ENCODE assay signal across 20 cellular contexts in genomic region chr1:110643886-110644285, GRCh38. TPM values are rescaled to one million over a fixed set of nuclear protein-coding genes. Genes with fewer than 3 reads are reported as not detected.
DNase-seq lines count a peak whose midpoint lies in the region; ATAC-seq and TF ChIP-seq lines count a peak whose summit lies in the region.
"Had no signal": no experiment of that assay in that cellular context is flagged by ENCODE, and none has a peak within 500 bp of the region (broad histone marks: within the 10 kb centered on the region; RNA-seq: fewer than 3 reads in every experiment).

No MANE protein-coding gene starts in this region.

- TF ChIP-seq CTCF in upper lobe of right lung (IDR thresholded peaks at IDR 0.05), result no peak
- TF ChIP-seq CTCF in endothelial cell (IDR thresholded peaks at IDR 0.05; ENCODE audit: unreplicated experiment), result no peak
- no peak for TF ChIP-seq CTCF in GM13977 (IDR thresholded peaks at IDR 0.05; ENCODE audit: extremely low read depth, insufficient read depth, missing control alignments)

- no peaks in the 10 kb centered on the region for H3K36me3 Mint-ChIP-seq in activated naive CD8-positive, alpha-beta T cell treated with anti-CD3 and anti-CD28 coated beads, Interleukin-2, amount 50 U/mL, for 24 hours (ENCODE audit: low read depth)
- peaks cover 7% of the 10 kb centered on the region for H3K36me3 Mint-ChIP-seq in activated naive CD8-positive, alpha-beta T cell treated with anti-CD3 and anti-CD28 coated beads for 36 hours
- peaks cover 6% of the 10 kb centered on the region for H3K36me3 Mint-ChIP-seq in dendritic cell treated with granulocyte-macrophage colony-stimulating factor and Interleukin-4, amounts not matched to agents 40 ng/mL and 50 ng/mL, for 4 days (ENCODE audit: low read depth)
- H3K36me3 Mint-ChIP-seq in endothelial cell (ENCODE audit: low read depth, unreplicated experiment), result no peaks in the 10 kb centered on the region

- H3K4me3 Mint-ChIP-seq in activated naive CD8-positive, alpha-beta T cell treated with anti-CD3 and anti-CD28 coated beads, Interleukin-2, amount 50 U/mL, for 24 hours, result no peak overlapping the region
- no peak overlapping the region for H3K4me3 Mint-ChIP-seq in activated naive CD8-positive, alpha-beta T cell treated with anti-CD3 and anti-CD28 coated beads for 36 hours
- H3K4me3 Mint-ChIP-seq in dendritic cell treated with granulocyte-macrophage colony-stimulating factor and Interleukin-4, amounts not matched to agents 40 ng/mL and 50 ng/mL, for 4 days, result peak overlapping the region; percentile 25
- H3K4me3 Mint-ChIP-seq in endothelial cell (ENCODE audit: unreplicated experiment), result no peak overlapping the region
- H3K4me3 Mint-ChIP-seq: stimulated activated naive CD8-positive, alpha-beta T cell treated with anti-CD3 and anti-CD28 coated beads, Interleukin-15, Interleukin-2, amounts not matched to agents 100 ng/mL and 50 ng/mL, for 24 hours had no signal

- in situ Hi-C loops in GM13977 (cut with MboI; ENCODE audit: low pct_unique_long_range_greater_than_20kb, low sequenced_read_pairs, unreplicated experiment), result no loop called here

- no peak overlapping the region for H3K27ac ChIP-seq in upper lobe of right lung
- H3K27ac ChIP-seq: Peyer's patch had no signal

- H3K4me1 Mint-ChIP-seq in activated naive CD8-positive, alpha-beta T cell treated with anti-CD3 and anti-CD28 coated beads, Interleukin-2, amount 50 U/mL, for 24 hours, result peaks cover 55% of the 10 kb centered on the region
- H3K4me1 Mint-ChIP-seq in activated naive CD8-positive, alpha-beta T cell treated with anti-CD3 and anti-CD28 coated beads for 36 hours, result peaks cover 54% of the 10 kb centered on the region
- peaks cover 47% of the 10 kb centered on the region for H3K4me1 Mint-ChIP-seq in dendritic cell treated with granulocyte-macrophage colony-stimulating factor and Interleukin-4, amounts not matched to agents 40 ng/mL and 50 ng/mL, for 4 days (ENCODE audit: low read depth)
- H3K4me1 Mint-ChIP-seq in endothelial cell (ENCODE audit: unreplicated experiment), result peaks cover 10% of the 10 kb centered on the region

- H3K9me3 Mint-ChIP-seq in activated naive CD8-positive, alpha-beta T cell treated with anti-CD3 and anti-CD28 coated beads, Interleukin-2, amount 50 U/mL, for 24 hours, result peaks cover 4% of the 10 kb centered on the region
- H3K9me3 Mint-ChIP-seq in activated naive CD8-positive, alpha-beta T cell treated with anti-CD3 and anti-CD28 coated beads for 36 hours, result peaks cover 2% of the 10 kb centered on the region
- no peaks in the 10 kb centered on the region for H3K9me3 Mint-ChIP-seq in dendritic cell treated with granulocyte-macrophage colony-stimulating factor and Interleukin-4, amounts not matched to agents 40 ng/mL and 50 ng/mL, for 4 days
- no peaks in the 10 kb centered on the region for H3K9me3 Mint-ChIP-seq in endothelial cell (ENCODE audit: unreplicated experiment)

- intact Hi-C loops in dendritic cell treated with granulocyte-macrophage colony-stimulating factor and Interleukin-4, amounts not matched to agents 40 ng/mL and 50 ng/mL, for 4 days (cut with micrococcal nuclease), result loop anchor here (5.0 kb wide), 1 partner anchor 228 kb away; the partner anchor contains the start of gene CD53
- intact Hi-C loops in upper lobe of right lung (cut with DNase I), result no loop called here

- no peaks in the 10 kb centered on the region for H3K9me3 ChIP-seq in upper lobe of right lung
- H3K9me3 ChIP-seq: BE2C, Peyer's patch had no signal

- no peak overlapping the region for H3K4me3 ChIP-seq in upper lobe of right lung
- H3K4me3 ChIP-seq: Peyer's patch had no signal

- no peak for DNase-seq in activated naive CD8-positive, alpha-beta T cell treated with anti-CD3 and anti-CD28 coated beads, Interleukin-2, amount 50 U/mL, for 24 hours
- DNase-seq in activated naive CD8-positive, alpha-beta T cell treated with anti-CD3 and anti-CD28 coated beads for 36 hours, result no peak
- DNase-seq in MV-4-11 (lab: John Stamatoyannopoulos, UW), result peak; percentile 81
- DNase-seq in upper lobe of right lung, result no peak
- no peak for DNase-seq in endothelial cell (ENCODE audit: low spot score)
- DNase-seq in GM13977 (ENCODE audit: low spot score), result no peak
- DNase-seq: activated CD4-positive, alpha-beta T cell treated with anti-CD3 and anti-CD28 coated beads for 1 hour; BE2C; DND-41; KG1; NCI-H1694; NCI-H524; Peyer's patch; posterior cingulate gyrus; SW 1271 had no signal

- H3K4me1 ChIP-seq in upper lobe of right lung, result peaks cover 52% of the 10 kb centered on the region
- H3K4me1 ChIP-seq: BE2C had no signal

- no peak for ATAC-seq in activated naive CD8-positive, alpha-beta T cell treated with anti-CD3 and anti-CD28 coated beads, Interleukin-2, amount 50 U/mL, for 24 hours
- ATAC-seq in upper lobe of right lung (peak; percentile 55), GM21447 (IDR thresholded peaks at IDR 0.05; ENCODE audit: unreplicated experiment) (no peak)

- H3K27me3 ChIP-seq in upper lobe of right lung, result no peaks in the 10 kb centered on the region
- H3K27me3 ChIP-seq: BE2C, Peyer's patch had no signal

- peak overlapping the region; percentile 4 for H3K27ac Mint-ChIP-seq in activated naive CD8-positive, alpha-beta T cell treated with anti-CD3 and anti-CD28 coated beads, Interleukin-2, amount 50 U/mL, for 24 hours
- H3K27ac Mint-ChIP-seq in activated naive CD8-positive, alpha-beta T cell treated with anti-CD3 and anti-CD28 coated beads for 36 hours, result no peak overlapping the region
- peak overlapping the region; percentile 91 for H3K27ac Mint-ChIP-seq in dendritic cell treated with granulocyte-macrophage colony-stimulating factor and Interleukin-4, amounts not matched to agents 40 ng/mL and 50 ng/mL, for 4 days
- H3K27ac Mint-ChIP-seq in endothelial cell (ENCODE audit: unreplicated experiment), result no peak overlapping the region

- H3K36me3 ChIP-seq in upper lobe of right lung, result no peaks in the 10 kb centered on the region
- H3K36me3 ChIP-seq: BE2C, Peyer's patch had no signal

- H3K27me3 Mint-ChIP-seq in activated naive CD8-positive, alpha-beta T cell treated with anti-CD3 and anti-CD28 coated beads, Interleukin-2, amount 50 U/mL, for 24 hours, result no peaks in the 10 kb centered on the region
- H3K27me3 Mint-ChIP-seq in activated naive CD8-positive, alpha-beta T cell treated with anti-CD3 and anti-CD28 coated beads for 36 hours, result no peaks in the 10 kb centered on the region
- H3K27me3 Mint-ChIP-seq in dendritic cell treated with granulocyte-macrophage colony-stimulating factor and Interleukin-4, amounts not matched to agents 40 ng/mL and 50 ng/mL, for 4 days, result no peaks in the 10 kb centered on the region
- no peaks in the 10 kb centered on the region for H3K27me3 Mint-ChIP-seq in endothelial cell (ENCODE audit: unreplicated experiment)
- H3K27me3 Mint-ChIP-seq: stimulated activated naive CD8-positive, alpha-beta T cell treated with anti-CD3 and anti-CD28 coated beads, Interleukin-15, Interleukin-2, amounts not matched to agents 100 ng/mL and 50 ng/mL, for 24 hours had no signal

RNA-seq across cellular contexts. Expression of gene KCNA3, which starts 30.9 kb away (rescaled TPM):
- total RNA-seq in activated naive CD8-positive, alpha-beta T cell treated with anti-CD3 and anti-CD28 coated beads for 36 hours, result 10 to 100 TPM; 16.6 to 17.5 TPM
- total RNA-seq in upper lobe of right lung (8.9 TPM), endothelial cell (ENCODE audit: unreplicated experiment) (0.26 TPM)
- total RNA-seq: epithelial cell of proximal tubule had no signal

RNA-seq across cellular contexts. Expression of gene KCNA2, which starts 37.7 kb away (rescaled TPM):
- total RNA-seq in activated naive CD8-positive, alpha-beta T cell treated with anti-CD3 and anti-CD28 coated beads for 36 hours, result under 1 TPM; 0.04 to 0.08 TPM
- total RNA-seq in upper lobe of right lung, result 0.64 TPM
- total RNA-seq in endothelial cell (ENCODE audit: unreplicated experiment), result 0.23 TPM
- total RNA-seq: epithelial cell of proximal tubule, kidney epithelial cell had no signal

Comparison
In these comparisons a context has a peak if more than half of its experiments do, and no peak if none do; other contexts are left out.
1. H3K27ac Mint-ChIP-seq: peak in activated naive CD8-positive, alpha-beta T cell treated with anti-CD3 and anti-CD28 coated beads, Interleukin-2, amount 50 U/mL, for 24 hours (single experiment) and dendritic cell treated with granulocyte-macrophage colony-stimulating factor and Interleukin-4, amounts not matched to agents 40 ng/mL and 50 ng/mL, for 4 days (single experiment); none in activated naive CD8-positive, alpha-beta T cell treated with anti-CD3 and anti-CD28 coated beads for 36 hours (single experiment) and endothelial cell (single experiment).